30 cellular contexts compared by ENCODE assay signal in the genomic region with DNA sequence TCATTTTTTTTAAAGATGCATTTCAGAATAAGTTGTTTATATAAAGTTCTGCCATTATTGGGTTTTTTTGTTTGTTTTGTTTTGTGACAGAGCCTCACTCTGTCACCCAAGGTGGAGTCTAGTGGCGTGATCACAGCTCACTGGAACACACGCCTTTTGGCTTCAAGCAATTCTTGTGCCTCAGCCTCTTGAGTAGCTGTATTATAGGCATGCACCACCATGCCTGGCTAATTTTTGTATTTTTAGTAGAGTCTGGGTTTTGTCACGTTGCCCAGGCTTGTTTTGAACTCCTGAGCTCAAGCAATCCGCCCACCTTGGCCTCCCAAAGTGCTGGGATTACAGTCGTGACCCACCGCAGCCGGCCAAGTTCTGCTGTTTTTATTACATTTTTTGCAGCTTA.
"Had no signal": no experiment of that assay in that cellular context is flagged by ENCODE, and none has a peak within 500 bp of the region (broad histone marks: within the 10 kb centered on the region; RNA-seq: fewer than 3 reads in every experiment).

No MANE protein-coding gene starts in this region.

- H3K4me1 ChIP-seq: adrenal gland, body of pancreas, Peyer's patch, SJSA1 had no signal

- FAIRE-seq: astrocyte, TTC549 had no signal

- H3K9ac ChIP-seq: SK-N-SH had no signal

- H3K4me2 ChIP-seq: SK-N-SH had no signal

- H3K27me3 Mint-ChIP-seq: activated CD4-positive, alpha-beta T cell treated with anti-CD3 and anti-CD28 coated beads, Interleukin-2, amount 10 ng/mL, durations not matched to agents 7 days and 5 days; activated T-cell treated with anti-CD3 and anti-CD28 coated beads, Interleukin-2, amount 50 U/mL, for 24 hours had no signal

- H3K9me3 ChIP-seq: adrenal gland, body of pancreas, MG63, Peyer's patch, SJSA1, SK-N-SH had no signal

- H3K27ac Mint-ChIP-seq: activated CD4-positive, alpha-beta T cell treated with anti-CD3 and anti-CD28 coated beads, Interleukin-2, amount 10 ng/mL, durations not matched to agents 7 days and 5 days; activated CD8-positive, alpha-beta T cell treated with anti-CD3 and anti-CD28 coated beads, Interleukin-2, amount 10 ng/mL, durations not matched to agents 7 days and 5 days; activated naive CD4-positive, alpha-beta T cell treated with anti-CD3 and anti-CD28 coated beads for 36 hours; activated naive CD4-positive, alpha-beta T cell treated with anti-CD3 and anti-CD28 coated beads, Interleukin-2, amount 50 U/mL, for 72 hours; activated T-cell treated with anti-CD3 and anti-CD28 coated beads, Interleukin-2, amount 50 U/mL, for 24 hours; activated T-helper 2 cell treated with anti-CD3 and anti-CD28 coated beads, Interferon-gamma antibody, Interleukin-2, Interleukin-4, amounts not matched to agents 10 μg/mL and 5 μg/mL and 100 μg/mL, durations not matched to agents 14 hours and 24 hours and 36 hours; T-helper 1 cell treated with Interleukin-12 subunit alpha and Interleukin-12 subunit beta and Interleukin-4 antibody, amounts not matched to agents 30 μg/mL and 1 μg/mL, for 36 hours; T-helper 2 cell treated with Interferon-gamma antibody and Interleukin-4, amounts not matched to agents 5 μg/mL and 100 μg/mL, for 36 hours had no signal

- H3K27me3 ChIP-seq: adrenal gland, body of pancreas, MG63, Peyer's patch, SJSA1 had no signal

- H3K4me1 Mint-ChIP-seq: activated CD4-positive, alpha-beta T cell treated with anti-CD3 and anti-CD28 coated beads, Interleukin-2, amount 10 ng/mL, durations not matched to agents 7 days and 5 days had no signal

- H3K27ac ChIP-seq: adrenal gland, body of pancreas, Peyer's patch, SJSA1 had no signal

- H3K4me3 Mint-ChIP-seq: activated CD4-positive, alpha-beta T cell treated with anti-CD3 and anti-CD28 coated beads, Interleukin-2, amount 10 ng/mL, durations not matched to agents 7 days and 5 days; activated CD8-positive, alpha-beta T cell treated with anti-CD3 and anti-CD28 coated beads, Interleukin-2, amount 10 ng/mL, durations not matched to agents 7 days and 5 days; activated naive CD4-positive, alpha-beta T cell treated with anti-CD3 and anti-CD28 coated beads for 36 hours; activated T-cell treated with anti-CD3 and anti-CD28 coated beads, Interleukin-2, amount 50 U/mL, for 24 hours; T-helper 1 cell treated with Interleukin-12 subunit alpha and Interleukin-12 subunit beta and Interleukin-4 antibody, amounts not matched to agents 30 μg/mL and 1 μg/mL, for 36 hours; T-helper 2 cell treated with Interferon-gamma antibody and Interleukin-4, amounts not matched to agents 5 μg/mL and 100 μg/mL, for 36 hours had no signal

- ATAC-seq: activated CD8-positive, alpha-beta T cell treated with anti-CD3 and anti-CD28 coated beads, Interleukin-2, amount 10 ng/mL, durations not matched to agents 7 days and 5 days; activated naive CD4-positive, alpha-beta T cell treated with anti-CD3 and anti-CD28 coated beads, Interleukin-2, amount 50 U/mL, for 72 hours; body of pancreas; PC-3 had no signal

- DNase-seq: activated CD4-positive, alpha-beta T cell treated with anti-CD3 and anti-CD28 coated beads, Interleukin-2, amount 10 ng/mL, durations not matched to agents 7 days and 5 days; activated CD4-positive, alpha-beta T cell treated with anti-CD3 and anti-CD28 coated beads, Interleukin-2, amount 50 U/mL, for 48 hours; activated CD8-positive, alpha-beta T cell treated with anti-CD3 and anti-CD28 coated beads, Interleukin-2, amount 10 ng/mL, durations not matched to agents 7 days and 5 days; activated gamma-delta T cell; activated naive CD4-positive, alpha-beta T cell treated with anti-CD3 and anti-CD28 coated beads for 36 hours; activated T-cell treated with anti-CD3 and anti-CD28 coated beads, Interleukin-2, amount 50 U/mL, for 24 hours; adrenal gland; body of pancreas; Kasumi-1; KG1; MG63; NCI-H1048; NCI-H1105 treated with DMSO at 0.1 percent for 48 hours; NCI-H1436 treated with DMSO at 0.1 percent for 48 hours; NCI-H1694 treated with DMSO at 0.1 percent for 48 hours; NCI-H2029; NCI-H345; NCI-H524 treated with DMSO at 0.1 percent for 48 hours; PC-3; Peyer's patch; RPMI8226; SHP77 treated with DMSO at 0.1 percent for 48 hours; SK-N-SH had no signal

- H3K4me3 ChIP-seq: adrenal gland, body of pancreas, MG63, Peyer's patch, SJSA1 had no signal

- H3K9me3 Mint-ChIP-seq: activated CD4-positive, alpha-beta T cell treated with anti-CD3 and anti-CD28 coated beads, Interleukin-2, amount 10 ng/mL, durations not matched to agents 7 days and 5 days; activated naive CD4-positive, alpha-beta T cell treated with anti-CD3 and anti-CD28 coated beads for 36 hours; activated naive CD4-positive, alpha-beta T cell treated with anti-CD3 and anti-CD28 coated beads, Interleukin-2, amount 50 U/mL, for 72 hours; activated T-cell treated with anti-CD3 and anti-CD28 coated beads, Interleukin-2, amount 50 U/mL, for 24 hours; activated T-helper 2 cell treated with anti-CD3 and anti-CD28 coated beads, Interferon-gamma antibody, Interleukin-2, Interleukin-4, amounts not matched to agents 10 μg/mL and 5 μg/mL and 100 μg/mL, durations not matched to agents 14 hours and 24 hours and 36 hours; T-helper 1 cell treated with Interleukin-12 subunit alpha and Interleukin-12 subunit beta and Interleukin-4 antibody, amounts not matched to agents 30 μg/mL and 1 μg/mL, for 36 hours; T-helper 2 cell treated with Interferon-gamma antibody and Interleukin-4, amounts not matched to agents 5 μg/mL and 100 μg/mL, for 36 hours had no signal
